In genomic region chr10:25682203-25682950, GRCh38 we compare ENCODE assay signal across 10 cellular contexts.
DNase-seq lines count a peak whose midpoint lies in the region; TF ChIP-seq lines count a peak whose summit lies in the region.
"Had no signal": no experiment of that assay in that cellular context is flagged by ENCODE, and none has a peak within 500 bp of the region (broad histone marks: within the 10 kb centered on the region; RNA-seq: fewer than 3 reads in every experiment).

No MANE protein-coding gene starts in this region.

- no peaks in the 10 kb centered on the region for H3K36me3 ChIP-seq in osteoblast (ENCODE audit: insufficient read depth, low read length)
- H3K36me3 ChIP-seq in H7 (replicated peaks; ENCODE audit: control insufficient read depth, insufficient read depth, low read length): no peaks in the 10 kb centered on the region
- H3K36me3 ChIP-seq: transverse colon had no signal

- H3K4me3 ChIP-seq in fibroblast of pulmonary artery (replicated peaks; ENCODE audit: low read depth, low read length) (peak overlapping the region; percentile 46), osteoblast (ENCODE audit: insufficient read depth, low read length) (peak overlapping the region; percentile 58), H7 (ENCODE audit: insufficient read depth, low read depth, low read length) (no peak overlapping the region)
- H3K4me3 ChIP-seq: lung, transverse colon had no signal

- no peaks in the 10 kb centered on the region for H3K79me2 ChIP-seq in osteoblast (ENCODE audit: insufficient read depth, low read length)

- no peaks in the 10 kb centered on the region for H3K27me3 ChIP-seq in osteoblast (ENCODE audit: insufficient read depth, low read length)
- no peaks in the 10 kb centered on the region for H3K27me3 ChIP-seq in H7 (ENCODE audit: control insufficient read depth, insufficient read depth, low read length)
- H3K27me3 ChIP-seq: transverse colon had no signal

- H3K4me2 ChIP-seq in osteoblast (ENCODE audit: insufficient read depth, low read length): peak overlapping the region; percentile 71

- H3K9me3 ChIP-seq in osteoblast (ENCODE audit: low read depth, low read length): no peaks in the 10 kb centered on the region
- H3K9me3 ChIP-seq: transverse colon had no signal

- DNase-seq in EL (peak; percentile 8), RKO (ENCODE audit: low spot score) (peak; percentile 57), fibroblast of pulmonary artery (ENCODE audit: low read depth) (peak; percentile 88), osteoblast (ENCODE audit: insufficient read length, low spot score, missing footprints) (no peak), H7 (no peak), HuH-7 (ENCODE audit: low spot score) (no peak), NCI-H2171 treated with DMSO at 0.1 percent for 48 hours (lab: John Stamatoyannopoulos, UW) (no peak), GM20000 (ENCODE audit: low spot score) (no peak)
- DNase-seq: transverse colon had no signal

- peak overlapping the region; percentile 23 for H3K27ac ChIP-seq in osteoblast (ENCODE audit: low read depth, low read length)
- H3K27ac ChIP-seq: transverse colon had no signal

- peaks cover 3% of the 10 kb centered on the region for H3K4me1 ChIP-seq in osteoblast (ENCODE audit: insufficient read depth, low read length)
- H3K4me1 ChIP-seq: transverse colon had no signal

- TF ChIP-seq CTCF in fibroblast of pulmonary artery (IDR thresholded peaks at IDR 0.05; ENCODE audit: low read length, missing control alignments) (peak; percentile 98), osteoblast (IDR thresholded peaks at IDR 0.05; ENCODE audit: extremely low read depth, low read depth, low read length) (peak; percentile 49), GM20000 (IDR thresholded peaks at IDR 0.05; ENCODE audit: extremely low read depth, missing control alignments) (no peak)

- peak overlapping the region; percentile 64 for H2AFZ ChIP-seq in osteoblast (ENCODE audit: low read length)

- no peaks in the 10 kb centered on the region for H4K20me1 ChIP-seq in osteoblast (ENCODE audit: insufficient read depth, low read length)

Comparison
In these comparisons a context has a peak if more than half of its experiments do, and no peak if none do; other contexts are left out.
1. DNase-seq: peak in EL (single experiment), RKO (single experiment) and fibroblast of pulmonary artery (single experiment); none in osteoblast (single experiment), H7 (single experiment), HuH-7 (single experiment), NCI-H2171 treated with DMSO at 0.1 percent for 48 hours (single experiment) and GM20000 (single experiment).